8 cellular contexts compared by ENCODE assay signal in genomic region chr18:48540329-48541025, GRCh38. TPM values are rescaled to one million over a fixed set of nuclear protein-coding genes. Genes with fewer than 3 reads are reported as not detected.
DNase-seq lines count a peak whose midpoint lies in the region; ATAC-seq and TF ChIP-seq lines count a peak whose summit lies in the region.

No MANE protein-coding gene starts in this region.

- TF ChIP-seq CTCF in GM06990 (IDR thresholded peaks at IDR 0.05; ENCODE audit: insufficient read depth, low read length, poor library complexity, severe bottlenecking) = peak; percentile 13

- H3K27me3 ChIP-seq in GM06990 (replicated peaks; ENCODE audit: control insufficient read depth, insufficient read depth, low read length) (no peaks in the 10 kb centered on the region; the same call in 1 of the 2 replicates), esophagus (ENCODE audit: control insufficient read depth in 1 of 2, insufficient read depth in 2 of 2, low read length in 2 of 2) (no peaks in the 10 kb centered on the region), mononuclear cell (ENCODE audit: insufficient read depth, low read length) (no peaks in the 10 kb centered on the region)

- peak; percentile 44 for DNase-seq in GM06990 (ENCODE audit: extremely low read depth, insufficient read length)
- peak; percentile 47 for DNase-seq in NCI-H526 treated with DMSO at 0.1 percent for 48 hours (lab: John Stamatoyannopoulos, UW)
- peak; percentile 36 for DNase-seq in activated T-cell treated with anti-CD3 and anti-CD28 coated beads for 48 hours (ENCODE audit: low read depth)
- DNase-seq in substantia nigra (lab: John Stamatoyannopoulos, UW) = peak in 40 of 49 donors; percentile 29 to 82 (median 62)

- H3K4me1 ChIP-seq in esophagus (ENCODE audit: control insufficient read depth in 2 of 2, insufficient read depth in 2 of 2, low read length in 1 of 2) (peaks cover 6% of the 10 kb centered on the region in 2 donors), mononuclear cell (ENCODE audit: insufficient read depth, low read length) (peaks cover 22% of the 10 kb centered on the region)

- WGBS in esophagus, 2 donors = 0 to 1% methylated on average over 73 to 80 of the region's 80 CpGs

- ATAC-seq in HG02642 (IDR thresholded peaks at IDR 0.05; ENCODE audit: poor library complexity, unreplicated experiment) (peak; percentile 37), HG02623 (IDR thresholded peaks at IDR 0.05; ENCODE audit: unreplicated experiment) (no peak)

- H3K4me3 ChIP-seq in GM06990 (replicated peaks; ENCODE audit: low read depth, low read length) (peak overlapping the region; percentile 86), esophagus (ENCODE audit: low read depth in 1 of 2, low read length in 2 of 2) (peak overlapping the region; percentile 71 to 72), mononuclear cell (ENCODE audit: low read length) (peak overlapping the region; percentile 48)

- H3K9me3 ChIP-seq in esophagus (ENCODE audit: control insufficient read depth in 2 of 2, insufficient read depth in 1 of 2, low read depth in 1 of 2, low read length in 1 of 2) (no peaks in the 10 kb centered on the region), mononuclear cell (ENCODE audit: low read depth, low read length) (no peaks in the 10 kb centered on the region)

- H3K27ac ChIP-seq in esophagus (ENCODE audit: low read depth in 2 of 2, low read length in 1 of 2) = peak overlapping the region; percentile 94
- H3K27ac ChIP-seq in substantia nigra (ENCODE audit: low read depth, low read length, poor library complexity, severe bottlenecking) = peak overlapping the region; percentile 80

- H3K36me3 ChIP-seq in GM06990 (ENCODE audit: control insufficient read depth, insufficient read depth, low read length) (no peaks in the 10 kb centered on the region; the same call in 1 of the 2 replicates), esophagus (ENCODE audit: control insufficient read depth in 2 of 2, insufficient read depth in 2 of 2, low read length in 1 of 2) (no peaks in the 10 kb centered on the region)

RNA-seq across cellular contexts. Expression of gene CTIF, which starts 1.6 kb away (rescaled TPM):
- polyA plus RNA-seq in esophagus = 10 to 100 TPM; 11.8 to 22.7 TPM
- 2.7 TPM for total RNA-seq in mononuclear cell
